In genomic region chr1:177181631-177182291, GRCh38 we compare ENCODE assay signal across 10 cellular contexts. TPM values are rescaled to one million over a fixed set of nuclear protein-coding genes. Genes with fewer than 3 reads are reported as not detected.
DNase-seq lines count a peak whose midpoint lies in the region; ATAC-seq, FAIRE-seq and TF ChIP-seq lines count a peak whose summit lies in the region.
"Had no signal": no experiment of that assay in that cellular context is flagged by ENCODE, and none has a peak within 500 bp of the region (broad histone marks: within the 10 kb centered on the region; RNA-seq: fewer than 3 reads in every experiment).

No MANE protein-coding gene starts in this region.

- H3K4me1 ChIP-seq in IMR-90 (ENCODE audit: control insufficient read depth, insufficient read depth, low read length) (no peaks in the 10 kb centered on the region), GM12878 (ENCODE audit: control insufficient read depth, insufficient read depth, low read length) (no peaks in the 10 kb centered on the region)

- no peaks in the 10 kb centered on the region for H3K9me1 ChIP-seq in IMR-90 (ENCODE audit: insufficient read depth, low read length)

- TF ChIP-seq RAD21 in IMR-90 (IDR thresholded peaks at IDR 0.05; ENCODE audit: low read length) (peak; percentile 57), GM12878 (IDR thresholded peaks at IDR 0.05; ENCODE audit: insufficient read depth, low read depth, low read length) (peak; percentile 63)

- no peaks in the 10 kb centered on the region for H3K79me1 ChIP-seq in IMR-90 (ENCODE audit: low read depth in 1 of 2, low read length in 2 of 2)

- in situ Hi-C loops in IMR-90 (cut with MboI; ENCODE audit: low sequenced_read_pairs) (no loop called here), GM12878 (cut with MboI) (no loop called here)

- no peak overlapping the region for H3K14ac ChIP-seq in IMR-90 (replicated peaks; ENCODE audit: low read depth, low read length)

- H4K20me1 ChIP-seq in IMR-90 (ENCODE audit: insufficient read depth, low read length): no peaks in the 10 kb centered on the region
- no peaks in the 10 kb centered on the region for H4K20me1 ChIP-seq in GM12878 (ENCODE audit: control insufficient read depth, insufficient read depth)

- H3K9ac ChIP-seq in IMR-90 (ENCODE audit: low read depth, low read length) (no peak overlapping the region), GM12878 (ENCODE audit: control insufficient read depth, insufficient read depth, low read length) (no peak overlapping the region)

- RAD21 ChIA-PET in GM12878 (lab: Charles Lee; ENCODE audit: unreplicated experiment): interaction anchor here (0.6 kb wide), 1 partner anchor 609 kb away, joined by 4 read pairs; no protein-coding TSS in a partner anchor

- H3K27ac ChIP-seq in IMR-90 (ENCODE audit: insufficient read depth, low read length) (no peak overlapping the region), GM12878 (ENCODE audit: control insufficient read depth, insufficient read depth) (no peak overlapping the region)

- no peaks in the 10 kb centered on the region for H3K79me2 ChIP-seq in GM12878 (ENCODE audit: control insufficient read depth, insufficient read depth, low read length)

- H3K23ac ChIP-seq in IMR-90 (ENCODE audit: low read depth, low read length): no peak overlapping the region

- TF ChIP-seq CTCF in IMR-90 (conservative IDR thresholded peaks at IDR 0.05; ENCODE audit: low read depth, low read length) (peak; percentile 69), GM12878 (IDR thresholded peaks at IDR 0.05 in 2 of 3, conservative IDR thresholded peaks at IDR 0.05 in 1 of 3; ENCODE audit: control insufficient read depth in 2 of 3, extremely low read depth in 1 of 3, insufficient read depth in 1 of 3, low read depth in 3 of 3, low read length in 3 of 3) (peak; percentile 71 to 84 (median 77))

- no peak for TF ChIP-seq POLR2A in IMR-90 (IDR thresholded peaks at IDR 0.05; ENCODE audit: low read depth, low read length)
- TF ChIP-seq POLR2A in GM12878 (IDR thresholded peaks at IDR 0.05; ENCODE audit: low read depth, low read length): no peak

- H2BK15ac ChIP-seq in IMR-90 (ENCODE audit: low read depth, low read length): no peak overlapping the region

- peak; percentile 95 for ATAC-seq in GM21786 (IDR thresholded peaks at IDR 0.05; ENCODE audit: unreplicated experiment)
- peak; percentile 99 for ATAC-seq in IMR-90 (ENCODE audit: low read depth)
- ATAC-seq in GM12878: peak; percentile 98

- POLR2A ChIA-PET in IMR-90 (lab: Charles Lee; ENCODE audit: unreplicated experiment) (no interaction called here), GM12878 (lab: Charles Lee) (no interaction called here)

- dilution Hi-C loops in IMR-90 (cut with HindIII; ENCODE audit: low sequenced_read_pairs, unreplicated experiment): no loop called here

- no peak overlapping the region for H3K4ac ChIP-seq in IMR-90 (ENCODE audit: low read depth, low read length)

- CTCF ChIA-PET in IMR-90 (lab: Yijun Ruan, JAX): interaction anchor here (0.6 to 1.7 kb wide), 12 partner anchors 9 to 1923 kb away, joined by 3 to 6 read pairs (median 3); no protein-coding TSS in a partner anchor
- CTCF ChIA-PET in GM12878 (lab: Yijun Ruan, JAX): interaction anchor here (0.6 to 2.4 kb wide), 12 partner anchors 8 to 1827 kb away, joined by 3 to 12 read pairs (median 4); partner anchors contain the start of gene ASTN1

- H3K27me3 ChIP-seq in IMR-90 (ENCODE audit: control insufficient read depth, insufficient read depth, low read length) (peaks cover 15% of the 10 kb centered on the region), GM12878 (replicated peaks in 1 of 2; ENCODE audit: control insufficient read depth in 2 of 2, insufficient read depth in 2 of 2, low read length in 1 of 2) (peaks cover 0 to 7% of the 10 kb centered on the region in 2 experiments; a peak in 3 of 4 replicates)

- H2AK9ac ChIP-seq in IMR-90 (replicated peaks; ENCODE audit: low read depth, low read length, poor library complexity): no peak overlapping the region

- H4K5ac ChIP-seq in IMR-90 (ENCODE audit: low read depth, low read length): no peak overlapping the region

- no CpG with 5 or more reads among the region's 32 CpGs for WGBS in IMR-90 (ENCODE audit: extremely low coverage in 2 of 2, insufficient read length in 1 of 2), 2 experiments
- under 1% methylated on average over 27 of the region's 32 CpGs for WGBS in GM12878 (ENCODE audit: insufficient coverage, insufficient replicate concordance, low lambda C conversion rate, missing lambda C conversion rate)

- no peak for TF ChIP-seq EP300 in GM12878 (IDR thresholded peaks at IDR 0.05; ENCODE audit: borderline replicate concordance in 1 of 2, control insufficient read depth in 1 of 2, low read depth in 2 of 2, low read length in 2 of 2)

- H3K4me2 ChIP-seq in IMR-90 (ENCODE audit: low read depth, low read length) (peak overlapping the region; percentile 76), GM12878 (ENCODE audit: control insufficient read depth, insufficient read depth) (no peak overlapping the region)

- peak overlapping the region; percentile 92 for H2AFZ ChIP-seq in IMR-90 (replicated peaks; ENCODE audit: low read length, poor library complexity)
- peak overlapping the region; percentile 24; the same call in 1 of the 2 replicates for H2AFZ ChIP-seq in GM12878 (ENCODE audit: control insufficient read depth, low read depth, low read length)

- no peak overlapping the region for H4K8ac ChIP-seq in IMR-90 (ENCODE audit: low read depth in 2 of 2, low read length in 2 of 2)

- no peak overlapping the region for H2AK5ac ChIP-seq in IMR-90 (ENCODE audit: low read depth, low read length)

- FAIRE-seq in GM12878 (lab: Jason Lieb, UNC): no peak
- FAIRE-seq: G401.6 had no signal

- H3K4me3 ChIP-seq in IMR-90 (ENCODE audit: insufficient read depth, low read depth, low read length) (0 out of 2 replicates have a peak overlapping the region, but pooled peaks have one; percentile 9), GM12878 (no peak overlapping the region)

- BruUV-seq in IMR-90 (replicated peaks; lab: Mats Ljungman, UMichigan): no TSS peak
- no TSS peak for BruUV-seq in GM12878 (replicated peaks; lab: Mats Ljungman, UMichigan)

- H2BK20ac ChIP-seq in IMR-90 (ENCODE audit: low read depth, low read length): no peak overlapping the region

- no peak overlapping the region for H2BK120ac ChIP-seq in IMR-90 (ENCODE audit: low read depth, low read length)

- H3K36me3 ChIP-seq in IMR-90 (ENCODE audit: control insufficient read depth, insufficient read depth, low read length) (no peaks in the 10 kb centered on the region), GM12878 (ENCODE audit: control insufficient read depth in 2 of 2, insufficient read depth in 2 of 2, low read length in 1 of 2) (no peaks in the 10 kb centered on the region)

- no peak overlapping the region for H3K18ac ChIP-seq in IMR-90 (ENCODE audit: low read depth, low read length)

- intact Hi-C loops in IMR-90 (cut with micrococcal nuclease): loop anchor here (1.0 to 10.0 kb wide), 2 partner anchors 284 to 763 kb away; no protein-coding TSS in a partner anchor
- intact Hi-C loops in GM12878 (cut with micrococcal nuclease; ENCODE audit: unreplicated experiment): loop anchor here (1.0 to 10.0 kb wide), 3 partner anchors 234 to 763 kb away; no protein-coding TSS in a partner anchor

- DNase-seq in NCI-H2081 (lab: John Stamatoyannopoulos, UW) (peak; percentile 56 to 59), NCI-H2081 treated with DMSO at 0.1 percent for 48 hours (lab: John Stamatoyannopoulos, UW) (no peak), IMR-90 (peak; percentile 29), GM12878 (ENCODE audit: low read depth, low spot score) (no peak), iPS-NIHi11 (ENCODE audit: low spot score) (peak; percentile 87)
- peak; percentile 9 to 34 (median 10) for DNase-seq in stimulated activated CD4-positive, alpha-beta T cell treated with anti-CD3 and anti-CD28 coated beads, Interleukin-12 subunit alpha, Interleukin-12 subunit beta, amount 100 ng/mL, for 48 hours (ENCODE audit: low read depth in 2 of 3, low spot score in 1 of 3)

- SMC1A ChIA-PET in GM12878 (lab: Charles Lee; ENCODE audit: uncharacterized antibody, unreplicated experiment): interaction anchor here (0.7 to 1.0 kb wide), 5 partner anchors 8 to 285 kb away, joined by 3 read pairs; no protein-coding TSS in a partner anchor

- no peak overlapping the region for H3K56ac ChIP-seq in IMR-90 (ENCODE audit: extremely low read depth, insufficient read depth, low read length)

- H3K9me3 ChIP-seq in IMR-90 (ENCODE audit: control insufficient read depth, insufficient read depth, low read length) (no peaks in the 10 kb centered on the region), GM12878 (replicated peaks; ENCODE audit: control insufficient read depth, insufficient read depth, low read length) (no peaks in the 10 kb centered on the region)

- H2BK5ac ChIP-seq in IMR-90 (ENCODE audit: low read depth, low read length, poor library complexity, severe bottlenecking): no peak overlapping the region

- H4K91ac ChIP-seq in IMR-90 (ENCODE audit: insufficient read depth, low read depth, low read length): no peak overlapping the region

RNA-seq across cellular contexts. Expression of gene BRINP2, which starts 11.0 kb away (rescaled TPM):
- total RNA-seq in IMR-90 (2012; rRNA removed) (not detected in 2 replicates), GM12878 (2014; rRNA removed) (not detected in 2 replicates), GM12878 (2014; rRNA removed; fragmentation: Illumina TruSeq; extraction: Trizol) (not detected in 2 replicates), GM12878 (2021) (not detected in 2 replicates)
- polyA plus RNA-seq in IMR-90 (2012; rRNA removed) (not detected in 2 replicates), GM12878 (2011; rRNA removed) (0.03 and 0.04 TPM in 2 replicates), GM12878 (2014; fragmentation: Illumina TruSeq; extraction: Trizol) (not detected in 2 replicates), GM12878 (2014; fragmentation: Nextera tagmentation; extraction: Ambion mirVana) (not detected), GM12878 (2014; rRNA removed) (0.14 TPM in 1 of 2 replicates, not detected in the other), GM12878 (2016; fragmentation: Nextera tagmentation; extraction: Ambion mirVana) (not detected)
- polyA plus RNA-seq in IMR-90 (2012; cell fraction: cytosol; rRNA removed): 0.01 TPM in 1 of 2 replicates, not detected in the other
- polyA plus RNA-seq in IMR-90 (2012; cell fraction: nucleus; rRNA removed; ENCODE audit: low replicate concordance): not detected in 2 replicates
- polyA plus RNA-seq in PFSK-1 (2012; ENCODE audit: insufficient read length, low read depth): 1.7 TPM
- total RNA-seq in GM12878 (2013; cell fraction: nucleolus; rRNA removed): not detected in 2 replicates
- not detected for polyA plus RNA-seq in GM12878 (2011; ENCODE audit: low read depth)
- polyA plus RNA-seq in GM12878 (2011; cell fraction: cytosol; rRNA removed): 0.03 TPM in 1 of 2 replicates, not detected in the other
- 0.04 TPM in 1 of 2 replicates, not detected in the other for polyA plus RNA-seq in GM12878 (2011; cell fraction: nucleus; rRNA removed)
- polyA plus RNA-seq in GM12878 (2012): not detected in 2 replicates
- not detected in 2 replicates for polyA minus RNA-seq in GM12878 (2011; rRNA and poly(A)+ RNA removed)
- not detected in 2 replicates for polyA minus RNA-seq in GM12878 (2011; cell fraction: cytosol; rRNA and poly(A)+ RNA removed)
- 0.19 TPM in 1 of 2 replicates, not detected in the other for polyA minus RNA-seq in GM12878 (2011; cell fraction: nucleus; rRNA and poly(A)+ RNA removed)
- total RNA-seq: pulmonary artery endothelial cell had no signal

RNA-seq across cellular contexts. Expression of gene ASTN1, which starts 17.2 kb away (rescaled TPM):
- total RNA-seq in IMR-90 (2012; rRNA removed) (under 0.01 TPM in 1 of 2 replicates, not detected in the other), GM12878 (2014; rRNA removed) (not detected in 2 replicates), GM12878 (2014; rRNA removed; fragmentation: Illumina TruSeq; extraction: Trizol) (not detected in 2 replicates), GM12878 (2021) (0.03 TPM in 1 of 2 replicates, not detected in the other)
- polyA plus RNA-seq in IMR-90 (2012; rRNA removed) (0.04 and 0.07 TPM in 2 replicates), GM12878 (2011; rRNA removed) (not detected in 2 replicates), GM12878 (2014; fragmentation: Illumina TruSeq; extraction: Trizol) (not detected in 2 replicates), GM12878 (2014; fragmentation: Nextera tagmentation; extraction: Ambion mirVana) (not detected), GM12878 (2014; rRNA removed) (0.04 TPM in 1 of 2 replicates, not detected in the other), GM12878 (2016; fragmentation: Nextera tagmentation; extraction: Ambion mirVana) (not detected)
- 0.05 and 0.06 TPM in 2 replicates for polyA plus RNA-seq in IMR-90 (2012; cell fraction: cytosol; rRNA removed)
- 0.02 and 0.06 TPM in 2 replicates for polyA plus RNA-seq in IMR-90 (2012; cell fraction: nucleus; rRNA removed; ENCODE audit: low replicate concordance)
- 37.8 TPM for polyA plus RNA-seq in PFSK-1 (2012; ENCODE audit: insufficient read length, low read depth)
- not detected in 2 replicates for total RNA-seq in GM12878 (2013; cell fraction: nucleolus; rRNA removed)
- not detected for polyA plus RNA-seq in GM12878 (2011; ENCODE audit: low read depth)
- polyA plus RNA-seq in GM12878 (2011; cell fraction: cytosol; rRNA removed): 0.01 TPM in 1 of 2 replicates, not detected in the other
- polyA plus RNA-seq in GM12878 (2011; cell fraction: nucleus; rRNA removed): not detected in 2 replicates
- not detected in 2 replicates for polyA plus RNA-seq in GM12878 (2012)
- 0.10 TPM in 1 of 2 replicates, not detected in the other for polyA minus RNA-seq in GM12878 (2011; rRNA and poly(A)+ RNA removed)
- polyA minus RNA-seq in GM12878 (2011; cell fraction: cytosol; rRNA and poly(A)+ RNA removed): not detected in 2 replicates
- not detected in 2 replicates for polyA minus RNA-seq in GM12878 (2011; cell fraction: nucleus; rRNA and poly(A)+ RNA removed)

Comparison
In these comparisons a context has a peak if more than half of its experiments do, and no peak if none do; other contexts are left out.
1. DNase-seq: peak in NCI-H2081 (2 of 2), IMR-90 (single experiment), iPS-NIHi11 (single experiment) and stimulated activated CD4-positive, alpha-beta T cell treated with anti-CD3 and anti-CD28 coated beads, Interleukin-12 subunit alpha, Interleukin-12 subunit beta, amount 100 ng/mL, for 48 hours (3 of 3); none in NCI-H2081 treated with DMSO at 0.1 percent for 48 hours (single experiment) and GM12878 (single experiment).
2. Peak in every context shown above with its lines, with median percentiles within 50 percentile points of each other: ATAC-seq.